1 cellular context compared by ENCODE assay signal in genomic region chr2:24016376-24016761, GRCh38.
TF ChIP-seq lines count a peak whose summit lies in the region.

No MANE protein-coding gene starts in this region.

TF ChIP-seq in H1, 55 proteins besides CTCF, POLR2A, EP300 and RAD21:
- no peak for TF ChIP-seq KDM1A (IDR thresholded peaks at IDR 0.05; ENCODE audit: borderline replicate concordance, low read length)
- no peak for TF ChIP-seq CEBPB (IDR thresholded peaks at IDR 0.05; ENCODE audit: low read depth, low read length)
- no peak for TF ChIP-seq RNF2 (IDR thresholded peaks at IDR 0.05; ENCODE audit: borderline replicate concordance, low read depth, low read length, missing control alignments, poor library complexity, severe bottlenecking)
- TF ChIP-seq TBP (IDR thresholded peaks at IDR 0.05; ENCODE audit: low read depth, low read length) = no peak
- TF ChIP-seq TAF7 (optimal IDR thresholded peaks at IDR 0.05; ENCODE audit: borderline replicate concordance, low read depth, low read length) = no peak
- TF ChIP-seq BRCA1 (IDR thresholded peaks at IDR 0.05; ENCODE audit: low read depth, low read length) = no peak
- no peak for TF ChIP-seq RBBP5 (IDR thresholded peaks at IDR 0.05; ENCODE audit: borderline replicate concordance, low read depth, low read length)
- no peak for TF ChIP-seq CBX8 (IDR thresholded peaks at IDR 0.05; ENCODE audit: borderline replicate concordance, low read depth, low read length)
- TF ChIP-seq ASH2L (IDR thresholded peaks at IDR 0.05; ENCODE audit: low read length) = no peak
- TF ChIP-seq RXRA (IDR thresholded peaks at IDR 0.05; ENCODE audit: insufficient read depth, low read depth, low read length) = no peak
- TF ChIP-seq NRF1 (IDR thresholded peaks at IDR 0.05; ENCODE audit: low read depth, low read length) = no peak
- TF ChIP-seq SIN3A (conservative IDR thresholded peaks at IDR 0.05 in 1 of 2, IDR thresholded peaks at IDR 0.05 in 1 of 2; ENCODE audit: low read depth in 1 of 2, low read length in 2 of 2) = no peak
- TF ChIP-seq MAX (IDR thresholded peaks at IDR 0.05) = no peak
- no peak for TF ChIP-seq SAP30 (IDR thresholded peaks at IDR 0.05; ENCODE audit: insufficient read depth, insufficient replicate concordance, low read length)
- no peak for TF ChIP-seq SP2 (IDR thresholded peaks at IDR 0.05; ENCODE audit: low read length)
- no peak for TF ChIP-seq MAFK (IDR thresholded peaks at IDR 0.05; ENCODE audit: low read depth, low read length)
- no peak for TF ChIP-seq GTF2F1 (IDR thresholded peaks at IDR 0.05; ENCODE audit: borderline replicate concordance, low read depth, low read length)
- TF ChIP-seq EZH2 (IDR thresholded peaks at IDR 0.05; ENCODE audit: low read depth, low read length, severe bottlenecking) = no peak
- no peak for TF ChIP-seq SP1 (IDR thresholded peaks at IDR 0.05; ENCODE audit: low read depth, low read length)
- TF ChIP-seq BCL11A (IDR thresholded peaks at IDR 0.05; ENCODE audit: low read depth in 2 of 2, low read length in 2 of 2) = no peak
